1 cellular context compared by ENCODE assay signal in the genomic region with DNA sequence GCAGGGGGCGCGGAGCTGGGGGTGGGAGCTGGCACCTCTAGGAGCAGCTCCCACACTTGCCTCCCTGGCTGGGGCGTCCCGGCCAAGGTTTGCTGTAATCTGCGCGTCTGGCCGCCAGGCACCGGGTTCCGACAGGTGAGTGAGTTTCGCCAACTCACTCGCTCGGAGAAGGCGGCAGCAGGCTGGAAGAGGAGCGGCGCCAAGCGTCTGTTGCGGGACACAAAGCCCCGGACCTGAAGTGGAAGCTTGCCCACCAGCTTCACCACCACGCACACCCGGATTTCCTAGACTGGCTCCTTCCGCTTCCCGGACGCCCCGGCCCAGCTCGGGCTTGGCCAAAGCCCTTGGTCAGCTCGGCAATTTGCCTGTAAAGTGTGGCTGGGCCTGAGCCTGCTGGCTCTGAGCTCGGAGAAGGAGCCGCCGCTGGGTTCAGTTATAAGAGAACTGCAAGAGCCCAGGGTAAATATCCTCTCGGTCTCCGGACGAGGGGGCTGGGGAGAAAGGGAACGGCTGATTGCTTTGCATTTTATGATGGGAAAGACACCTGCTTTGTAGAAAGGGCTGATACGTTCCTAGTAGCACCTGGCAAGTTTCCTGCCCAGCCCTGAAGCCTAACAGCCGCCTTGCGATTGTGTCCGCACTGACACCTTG.
TF ChIP-seq lines count a peak whose summit lies in the region.

No MANE protein-coding gene starts in this region.

TF ChIP-seq in GM23338, 12 proteins besides CTCF, POLR2A, EP300 and RAD21 (continued from another document):
- TF ChIP-seq, protein P1, sequence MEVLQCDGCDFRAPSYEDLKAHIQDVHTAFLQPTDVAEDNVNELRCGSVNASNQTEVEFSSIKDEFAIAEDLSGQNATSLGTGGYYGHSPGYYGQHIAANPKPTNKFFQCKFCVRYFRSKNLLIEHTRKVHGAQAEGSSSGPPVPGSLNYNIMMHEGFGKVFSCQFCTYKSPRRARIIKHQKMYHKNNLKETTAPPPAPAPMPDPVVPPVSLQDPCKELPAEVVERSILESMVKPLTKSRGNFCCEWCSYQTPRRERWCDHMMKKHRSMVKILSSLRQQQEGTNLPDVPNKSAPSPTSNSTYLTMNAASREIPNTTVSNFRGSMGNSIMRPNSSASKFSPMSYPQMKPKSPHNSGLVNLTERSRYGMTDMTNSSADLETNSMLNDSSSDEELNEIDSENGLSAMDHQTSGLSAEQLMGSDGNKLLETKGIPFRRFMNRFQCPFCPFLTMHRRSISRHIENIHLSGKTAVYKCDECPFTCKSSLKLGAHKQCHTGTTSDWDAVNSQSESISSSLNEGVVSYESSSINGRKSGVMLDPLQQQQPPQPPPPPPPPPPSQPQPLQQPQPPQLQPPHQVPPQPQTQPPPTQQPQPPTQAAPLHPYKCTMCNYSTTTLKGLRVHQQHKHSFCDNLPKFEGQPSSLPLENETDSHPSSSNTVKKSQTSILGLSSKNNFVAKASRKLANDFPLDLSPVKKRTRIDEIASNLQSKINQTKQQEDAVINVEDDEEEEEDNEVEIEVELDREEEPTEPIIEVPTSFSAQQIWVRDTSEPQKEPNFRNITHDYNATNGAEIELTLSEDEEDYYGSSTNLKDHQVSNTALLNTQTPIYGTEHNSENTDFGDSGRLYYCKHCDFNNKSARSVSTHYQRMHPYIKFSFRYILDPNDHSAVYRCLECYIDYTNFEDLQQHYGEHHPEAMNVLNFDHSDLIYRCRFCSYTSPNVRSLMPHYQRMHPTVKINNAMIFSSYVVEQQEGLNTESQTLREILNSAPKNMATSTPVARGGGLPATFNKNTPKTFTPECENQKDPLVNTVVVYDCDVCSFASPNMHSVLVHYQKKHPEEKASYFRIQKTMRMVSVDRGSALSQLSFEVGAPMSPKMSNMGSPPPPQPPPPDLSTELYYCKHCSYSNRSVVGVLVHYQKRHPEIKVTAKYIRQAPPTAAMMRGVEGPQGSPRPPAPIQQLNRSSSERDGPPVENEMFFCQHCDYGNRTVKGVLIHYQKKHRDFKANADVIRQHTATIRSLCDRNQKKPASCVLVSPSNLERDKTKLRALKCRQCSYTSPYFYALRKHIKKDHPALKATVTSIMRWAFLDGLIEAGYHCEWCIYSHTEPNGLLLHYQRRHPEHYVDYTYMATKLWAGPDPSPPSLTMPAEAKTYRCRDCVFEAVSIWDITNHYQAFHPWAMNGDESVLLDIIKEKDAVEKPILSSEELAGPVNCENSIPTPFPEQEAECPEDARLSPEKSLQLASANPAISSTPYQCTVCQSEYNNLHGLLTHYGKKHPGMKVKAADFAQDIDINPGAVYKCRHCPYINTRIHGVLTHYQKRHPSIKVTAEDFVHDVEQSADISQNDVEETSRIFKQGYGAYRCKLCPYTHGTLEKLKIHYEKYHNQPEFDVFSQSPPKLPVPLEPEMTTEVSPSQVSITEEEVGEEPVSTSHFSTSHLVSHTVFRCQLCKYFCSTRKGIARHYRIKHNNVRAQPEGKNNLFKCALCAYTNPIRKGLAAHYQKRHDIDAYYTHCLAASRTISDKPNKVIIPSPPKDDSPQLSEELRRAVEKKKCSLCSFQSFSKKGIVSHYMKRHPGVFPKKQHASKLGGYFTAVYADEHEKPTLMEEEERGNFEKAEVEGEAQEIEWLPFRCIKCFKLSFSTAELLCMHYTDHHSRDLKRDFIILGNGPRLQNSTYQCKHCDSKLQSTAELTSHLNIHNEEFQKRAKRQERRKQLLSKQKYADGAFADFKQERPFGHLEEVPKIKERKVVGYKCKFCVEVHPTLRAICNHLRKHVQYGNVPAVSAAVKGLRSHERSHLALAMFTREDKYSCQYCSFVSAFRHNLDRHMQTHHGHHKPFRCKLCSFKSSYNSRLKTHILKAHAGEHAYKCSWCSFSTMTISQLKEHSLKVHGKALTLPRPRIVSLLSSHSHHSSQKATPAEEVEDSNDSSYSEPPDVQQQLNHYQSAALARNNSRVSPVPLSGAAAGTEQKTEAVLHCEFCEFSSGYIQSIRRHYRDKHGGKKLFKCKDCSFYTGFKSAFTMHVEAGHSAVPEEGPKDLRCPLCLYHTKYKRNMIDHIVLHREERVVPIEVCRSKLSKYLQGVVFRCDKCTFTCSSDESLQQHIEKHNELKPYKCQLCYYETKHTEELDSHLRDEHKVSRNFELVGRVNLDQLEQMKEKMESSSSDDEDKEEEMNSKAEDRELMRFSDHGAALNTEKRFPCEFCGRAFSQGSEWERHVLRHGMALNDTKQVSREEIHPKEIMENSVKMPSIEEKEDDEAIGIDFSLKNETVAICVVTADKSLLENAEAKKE (CRISPR knock-in tag; IDR thresholded peaks at IDR 0.05): no peak
- no peak for TF ChIP-seq EZH2phosphoT487 (IDR thresholded peaks at IDR 0.05; ENCODE audit: unreplicated experiment)
TF ChIP-seq in GM23338: peak in this region for 0.
